Comparison of ENCODE assay signal across 11 cellular contexts in the genomic region with DNA sequence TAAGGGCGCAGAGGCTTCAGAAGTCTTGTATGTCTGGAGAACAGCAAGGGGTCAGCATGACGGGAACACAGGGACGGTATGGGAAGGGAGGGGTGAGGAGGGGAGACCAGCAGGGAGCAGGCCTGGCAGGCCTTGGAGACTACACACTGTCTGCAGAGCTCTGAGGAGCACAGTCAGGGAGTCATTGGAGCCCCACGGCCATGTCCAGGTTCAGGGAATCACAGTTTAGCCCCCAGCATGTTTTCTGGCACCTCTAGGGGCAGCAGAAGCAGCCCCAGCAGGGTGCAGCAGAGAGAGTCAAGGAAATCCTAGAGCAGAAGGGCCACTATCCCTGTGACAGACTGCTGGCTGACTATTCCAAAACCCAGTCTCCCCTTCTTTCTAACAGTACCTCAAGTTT. TPM values are rescaled to one million over a fixed set of nuclear protein-coding genes. Genes with fewer than 3 reads are reported as not detected.
A peak's percentile ranks its signal among the peaks of the same experiment; 100 is the strongest.
DNase-seq lines count a peak whose midpoint lies in the region; TF ChIP-seq lines count a peak whose summit lies in the region.
"Had no signal": no experiment of that assay in that cellular context is flagged by ENCODE, and none has a peak within 500 bp of the region (broad histone marks: within the 10 kb centered on the region; RNA-seq: fewer than 3 reads in every experiment).

No MANE protein-coding gene starts in this region.

- H3K27me3 ChIP-seq in PC-9 (ENCODE audit: insufficient read depth, low read depth) = no peaks in the 10 kb centered on the region

- peak; percentile 49; the same call in 2 of the 3 replicates for TF ChIP-seq CTCF in GM12872 (IDR thresholded peaks at IDR 0.05; ENCODE audit: insufficient read depth, low read depth, low read length)
- TF ChIP-seq CTCF in PC-9 (conservative IDR thresholded peaks at IDR 0.05) = peak; percentile 42; the same call in 1 of the 2 replicates
- TF ChIP-seq CTCF in fibroblast of mammary gland (conservative IDR thresholded peaks at IDR 0.05; ENCODE audit: control insufficient read depth, insufficient read depth, low read depth, low read length) = peak; percentile 13

- H3K79me2 ChIP-seq in PC-9 (ENCODE audit: low read depth) = no peaks in the 10 kb centered on the region

- H3K4me2 ChIP-seq in PC-9 = no peak overlapping the region

- no peaks in the 10 kb centered on the region for H3K36me3 ChIP-seq in PC-9 (ENCODE audit: low read depth)

- no peak overlapping the region for H2AFZ ChIP-seq in PC-9

- H4K20me1 ChIP-seq in PC-9 (ENCODE audit: insufficient read depth) = no peaks in the 10 kb centered on the region

- CTCF ChIA-PET in PC-9 (lab: Charles Lee) = interaction anchor here (0.6 kb wide), 1 partner anchor 11 kb away, joined by 3 read pairs; no protein-coding TSS in a partner anchor

- H3K9me2 ChIP-seq in PC-9 (ENCODE audit: insufficient read depth) = no peaks in the 10 kb centered on the region

- H3K9me3 ChIP-seq in PC-9 (ENCODE audit: insufficient read depth, low read depth) = no peaks in the 10 kb centered on the region
- H3K9me3 ChIP-seq: mucosa of descending colon had no signal

- DNase-seq in COLO668 (lab: John Stamatoyannopoulos, UW; ENCODE audit: unreplicated experiment) (peak; percentile 6), PC-9 (peak in 1 of 2 experiments; percentile 29), fibroblast of mammary gland (ENCODE audit: low read depth) (no peak), glomerular visceral epithelial cell (ENCODE audit: extremely low spot score) (no peak), NCI-H128 (lab: John Stamatoyannopoulos, UW; ENCODE audit: unreplicated experiment) (no peak), HCEC 1CT (no peak)
- DNase-seq in NK-92 treated with Interleukin-12 subunit alpha and Interleukin-12 subunit beta, amount 100 ng/mL, for 24 hours (lab: John Stamatoyannopoulos, UW) = no peak
- DNase-seq: foreskin melanocyte, mucosa of descending colon, NCI-H2081 treated with DMSO at 0.1 percent for 48 hours had no signal

- intact Hi-C loops in PC-9 (cut with micrococcal nuclease; ENCODE audit: unreplicated experiment) = no loop called here

- no peak overlapping the region for H3K4me3 ChIP-seq in PC-9
- no peak overlapping the region for H3K4me3 ChIP-seq in fibroblast of mammary gland (ENCODE audit: control insufficient read depth, low read depth, low read length)
- H3K4me3 ChIP-seq: mucosa of descending colon had no signal

- peaks cover 7% of the 10 kb centered on the region; the same call in 1 of the 2 replicates for H3K4me1 ChIP-seq in PC-9 (replicated peaks; ENCODE audit: insufficient read depth)

- H3K27ac ChIP-seq in PC-9 = no peak overlapping the region

- POLR2A ChIA-PET in PC-9 (lab: Charles Lee; ENCODE audit: unreplicated experiment) = no interaction called here

- BruUV-seq in PC-9 (replicated peaks; lab: Mats Ljungman, UMichigan) = no TSS peak

- no peaks in the 10 kb centered on the region for H3F3A ChIP-seq in PC-9 (ENCODE audit: insufficient read depth, low read depth)

RNA-seq across cellular contexts. Expression of gene LAMP3, which starts 3.2 kb away (rescaled TPM):
- total RNA-seq in PC-9 (2021) = 2.8 and 4.1 TPM in 2 replicates
